In the genomic region with DNA sequence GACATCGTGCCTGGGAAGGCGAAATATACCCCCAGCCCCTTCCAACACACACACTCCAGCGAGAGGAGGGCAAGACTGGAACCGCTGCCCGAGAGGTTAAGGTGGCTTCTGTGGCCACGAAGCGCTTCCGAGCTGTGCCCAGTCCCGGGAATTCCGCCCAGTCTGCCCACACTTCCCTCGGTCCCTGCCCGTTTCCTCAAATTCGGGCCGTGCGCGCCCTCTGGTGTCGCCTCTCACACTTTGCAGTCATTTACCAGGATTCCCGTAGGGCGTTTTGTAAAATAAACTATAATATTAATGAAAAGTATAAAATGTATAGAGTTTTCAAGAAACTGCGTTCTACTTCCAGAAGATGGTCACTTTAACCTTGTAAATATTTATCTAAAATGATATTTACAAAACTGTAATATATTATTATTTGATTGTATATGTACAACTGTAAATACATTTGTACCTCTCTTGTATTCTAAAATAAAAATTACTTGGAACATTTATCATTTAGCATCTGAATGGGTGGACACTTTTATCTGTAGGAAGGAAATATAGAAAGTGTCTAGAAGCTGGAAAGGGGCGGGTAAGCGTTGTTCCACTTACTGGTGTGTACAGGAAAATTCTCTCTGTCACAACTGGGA, we compare ENCODE assay signal across 1 cellular context.
TF ChIP-seq lines count a peak whose summit lies in the region.

No MANE protein-coding gene starts in this region.

TF ChIP-seq in HEK293, 187 proteins besides CTCF, POLR2A, EP300 and RAD21 (continued from another document and continues in another):
- TF ChIP-seq HIC1 (tag by site-specific recombination; IDR thresholded peaks at IDR 0.05) (peak; percentile 98), ZNF701 (tag by site-specific recombination; IDR thresholded peaks at IDR 0.05) (no peak), ZNF585B (tag by site-specific recombination; IDR thresholded peaks at IDR 0.05) (no peak), SETDB1 (IDR thresholded peaks at IDR 0.05; ENCODE audit: insufficient read length, low read length) (no peak), ZNF518A (tag by site-specific recombination; conservative IDR thresholded peaks at IDR 0.05; ENCODE audit: low read depth) (no peak), ZNF248 (tag by site-specific recombination; IDR thresholded peaks at IDR 0.05) (no peak), ZNF521 (tag by site-specific recombination; IDR thresholded peaks at IDR 0.05) (no peak), HOXA7 (CRISPR knock-in tag; IDR thresholded peaks at IDR 0.05; ENCODE audit: borderline replicate concordance) (no peak), ZNF266 (tag by site-specific recombination; IDR thresholded peaks at IDR 0.05; ENCODE audit: low read depth) (no peak), ZFHX2 (tag by site-specific recombination; conservative IDR thresholded peaks at IDR 0.05) (peak; percentile 57), ZNF202 (tag by site-specific recombination; IDR thresholded peaks at IDR 0.05; ENCODE audit: borderline replicate concordance) (no peak), EGR2 (tag by site-specific recombination; IDR thresholded peaks at IDR 0.05; ENCODE audit: low read depth) (peak; percentile 76), ZNF610 (tag by site-specific recombination; IDR thresholded peaks at IDR 0.05; ENCODE audit: borderline replicate concordance) (no peak), KLF17 (tag by site-specific recombination; IDR thresholded peaks at IDR 0.05) (no peak; the same call in 1 of the 2 replicates), AEBP2 (tag by site-specific recombination; IDR thresholded peaks at IDR 0.05; ENCODE audit: borderline replicate concordance) (no peak), GFI1B (tag by site-specific recombination; IDR thresholded peaks at IDR 0.05) (no peak), ZNF514 (tag by site-specific recombination; IDR thresholded peaks at IDR 0.05) (no peak), ZNF555 (tag by site-specific recombination; conservative IDR thresholded peaks at IDR 0.05) (no peak), ZNF169 (tag by site-specific recombination; IDR thresholded peaks at IDR 0.05) (no peak), ZNF664 (tag by site-specific recombination; IDR thresholded peaks at IDR 0.05) (no peak), ZNF2 (tag by site-specific recombination; IDR thresholded peaks at IDR 0.05) (0 out of 2 replicates have a peak, but pooled peaks have one; percentile 23), MZF1 (tag by site-specific recombination; IDR thresholded peaks at IDR 0.05; ENCODE audit: borderline replicate concordance) (no peak), BCL6B (tag by site-specific recombination; IDR thresholded peaks at IDR 0.05) (no peak), ZNF37A (tag by site-specific recombination; IDR thresholded peaks at IDR 0.05) (no peak), REST (tag by site-specific recombination; IDR thresholded peaks at IDR 0.05) (no peak), ZNF10 (tag by site-specific recombination; IDR thresholded peaks at IDR 0.05) (no peak), KLF8 (tag by site-specific recombination; IDR thresholded peaks at IDR 0.05) (peak; percentile 63; the same call in 1 of the 2 replicates), ZNF292 (tag by site-specific recombination; IDR thresholded peaks at IDR 0.05; ENCODE audit: borderline replicate concordance, low read depth) (no peak), ZNF548 (tag by site-specific recombination; IDR thresholded peaks at IDR 0.05) (no peak), ZNF571 (tag by site-specific recombination; IDR thresholded peaks at IDR 0.05) (no peak), WT1 (tag by site-specific recombination; IDR thresholded peaks at IDR 0.05) (no peak)
- TF ChIP-seq, protein P1, sequence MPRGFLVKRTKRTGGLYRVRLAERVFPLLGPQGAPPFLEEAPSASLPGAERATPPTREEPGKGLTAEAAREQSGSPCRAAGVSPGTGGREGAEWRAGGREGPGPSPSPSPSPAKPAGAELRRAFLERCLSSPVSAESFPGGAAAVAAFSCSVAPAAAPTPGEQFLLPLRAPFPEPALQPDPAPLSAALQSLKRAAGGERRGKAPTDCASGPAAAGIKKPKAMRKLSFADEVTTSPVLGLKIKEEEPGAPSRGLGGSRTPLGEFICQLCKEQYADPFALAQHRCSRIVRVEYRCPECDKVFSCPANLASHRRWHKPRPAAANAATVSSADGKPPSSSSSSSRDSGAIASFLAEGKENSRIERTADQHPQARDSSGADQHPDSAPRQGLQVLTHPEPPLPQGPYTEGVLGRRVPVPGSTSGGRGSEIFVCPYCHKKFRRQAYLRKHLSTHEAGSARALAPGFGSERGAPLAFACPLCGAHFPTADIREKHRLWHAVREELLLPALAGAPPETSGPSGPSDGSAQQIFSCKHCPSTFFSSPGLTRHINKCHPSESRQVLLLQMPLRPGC (tag by site-specific recombination; IDR thresholded peaks at IDR 0.05), result no peak
- TF ChIP-seq, protein P2, sequence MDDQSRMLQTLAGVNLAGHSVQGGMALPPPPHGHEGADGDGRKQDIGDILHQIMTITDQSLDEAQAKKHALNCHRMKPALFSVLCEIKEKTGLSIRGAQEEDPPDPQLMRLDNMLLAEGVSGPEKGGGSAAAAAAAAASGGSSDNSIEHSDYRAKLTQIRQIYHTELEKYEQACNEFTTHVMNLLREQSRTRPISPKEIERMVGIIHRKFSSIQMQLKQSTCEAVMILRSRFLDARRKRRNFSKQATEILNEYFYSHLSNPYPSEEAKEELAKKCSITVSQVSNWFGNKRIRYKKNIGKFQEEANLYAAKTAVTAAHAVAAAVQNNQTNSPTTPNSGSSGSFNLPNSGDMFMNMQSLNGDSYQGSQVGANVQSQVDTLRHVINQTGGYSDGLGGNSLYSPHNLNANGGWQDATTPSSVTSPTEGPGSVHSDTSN (CRISPR knock-in tag; IDR thresholded peaks at IDR 0.05), result no peak
- TF ChIP-seq, protein P3, sequence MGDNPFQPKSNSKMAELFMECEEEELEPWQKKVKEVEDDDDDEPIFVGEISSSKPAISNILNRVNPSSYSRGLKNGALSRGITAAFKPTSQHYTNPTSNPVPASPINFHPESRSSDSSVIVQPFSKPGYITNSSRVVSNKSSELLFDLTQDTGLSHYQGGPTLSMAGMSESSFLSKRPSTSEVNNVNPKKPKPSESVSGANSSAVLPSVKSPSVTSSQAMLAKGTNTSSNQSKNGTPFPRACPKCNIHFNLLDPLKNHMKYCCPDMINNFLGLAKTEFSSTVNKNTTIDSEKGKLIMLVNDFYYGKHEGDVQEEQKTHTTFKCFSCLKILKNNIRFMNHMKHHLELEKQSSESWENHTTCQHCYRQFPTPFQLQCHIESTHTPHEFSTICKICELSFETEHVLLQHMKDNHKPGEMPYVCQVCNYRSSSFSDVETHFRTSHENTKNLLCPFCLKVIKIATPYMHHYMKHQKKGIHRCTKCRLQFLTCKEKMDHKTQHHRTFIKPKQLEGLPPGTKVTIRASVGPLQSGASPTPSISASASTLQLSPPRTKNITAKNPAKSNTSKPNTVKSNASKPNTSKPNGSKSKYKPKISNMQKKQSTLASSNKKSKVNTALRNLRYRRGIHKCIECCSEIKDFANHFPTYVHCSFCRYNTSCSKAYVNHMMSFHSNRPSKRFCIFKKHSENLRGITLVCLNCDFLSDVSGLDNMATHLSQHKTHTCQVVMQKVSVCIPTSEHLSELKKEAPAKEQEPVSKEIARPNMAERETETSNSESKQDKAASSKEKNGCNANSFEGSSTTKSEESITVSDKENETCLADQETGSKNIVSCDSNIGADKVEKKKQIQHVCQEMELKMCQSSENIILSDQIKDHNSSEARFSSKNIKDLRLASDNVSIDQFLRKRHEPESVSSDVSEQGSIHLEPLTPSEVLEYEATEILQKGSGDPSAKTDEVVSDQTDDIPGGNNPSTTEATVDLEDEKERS (tag by site-specific recombination; IDR thresholded peaks at IDR 0.05), result no peak
